1 cellular context compared by ENCODE assay signal in the genomic region with DNA sequence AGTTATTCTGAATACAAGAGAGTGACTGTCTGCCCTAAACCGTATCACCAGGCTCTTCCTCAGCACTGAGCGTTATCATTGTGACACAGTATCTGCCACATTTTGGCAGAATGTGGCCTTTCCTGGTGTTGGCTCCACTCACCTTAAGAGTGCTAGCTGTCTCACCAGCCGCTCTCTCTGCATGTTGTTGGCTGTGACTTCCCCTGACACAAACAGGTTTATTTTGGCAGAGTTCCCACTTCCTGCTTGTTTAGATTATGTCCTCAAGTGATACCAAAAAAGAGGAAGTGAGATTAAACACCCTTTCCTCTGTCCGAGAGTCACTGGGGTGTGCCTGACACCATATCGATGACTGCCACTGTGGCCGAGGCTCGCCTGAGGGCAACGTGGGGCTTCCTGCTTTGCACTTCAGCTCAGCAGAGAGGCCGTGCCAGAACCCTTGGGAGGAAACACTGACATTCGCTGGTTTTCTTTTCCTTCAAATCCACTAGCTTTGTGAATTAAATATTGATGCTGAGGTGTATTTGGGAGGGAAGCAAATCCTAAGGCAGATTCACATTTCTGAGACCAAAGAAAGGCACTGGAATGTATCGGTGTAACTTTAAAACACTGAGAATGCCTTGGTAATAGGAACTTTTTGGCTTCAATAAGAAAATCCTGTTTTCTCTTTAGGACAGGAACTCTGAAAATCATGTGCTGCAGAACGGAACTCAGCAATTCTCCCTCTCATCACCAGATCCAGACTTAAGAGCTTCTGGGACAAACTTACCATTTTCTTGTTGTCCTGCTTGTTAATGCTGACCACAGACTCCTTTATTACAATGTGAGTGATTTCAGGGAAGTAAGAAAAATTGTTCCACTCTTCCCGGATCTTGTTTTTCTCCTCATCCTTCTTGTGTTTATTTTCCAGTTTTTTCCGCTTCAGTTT.
TF ChIP-seq lines count a peak whose summit lies in the region.

No MANE protein-coding gene starts in this region.

TF ChIP-seq in GM12878, 131 proteins besides CTCF, POLR2A, EP300 and RAD21 (continued from another document and continues in another):
- TF ChIP-seq, protein P1, sequence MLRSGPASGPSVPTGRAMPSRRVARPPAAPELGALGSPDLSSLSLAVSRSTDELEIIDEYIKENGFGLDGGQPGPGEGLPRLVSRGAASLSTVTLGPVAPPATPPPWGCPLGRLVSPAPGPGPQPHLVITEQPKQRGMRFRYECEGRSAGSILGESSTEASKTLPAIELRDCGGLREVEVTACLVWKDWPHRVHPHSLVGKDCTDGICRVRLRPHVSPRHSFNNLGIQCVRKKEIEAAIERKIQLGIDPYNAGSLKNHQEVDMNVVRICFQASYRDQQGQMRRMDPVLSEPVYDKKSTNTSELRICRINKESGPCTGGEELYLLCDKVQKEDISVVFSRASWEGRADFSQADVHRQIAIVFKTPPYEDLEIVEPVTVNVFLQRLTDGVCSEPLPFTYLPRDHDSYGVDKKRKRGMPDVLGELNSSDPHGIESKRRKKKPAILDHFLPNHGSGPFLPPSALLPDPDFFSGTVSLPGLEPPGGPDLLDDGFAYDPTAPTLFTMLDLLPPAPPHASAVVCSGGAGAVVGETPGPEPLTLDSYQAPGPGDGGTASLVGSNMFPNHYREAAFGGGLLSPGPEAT (IDR thresholded peaks at IDR 0.05; ENCODE audit: low read depth), result peak; percentile 80; the same call in 1 of the 2 replicates
- TF ChIP-seq NRF1 (conservative IDR thresholded peaks at IDR 0.05; ENCODE audit: low read depth, low read length) (no peak), RCOR1 (conservative IDR thresholded peaks at IDR 0.05; ENCODE audit: low read depth, low read length) (peak; percentile 94), SIX5 (IDR thresholded peaks at IDR 0.05; ENCODE audit: low read depth, low read length, severe bottlenecking) (peak; percentile 6), NR2F1 (conservative IDR thresholded peaks at IDR 0.05) (peak; percentile 96), CBFB (IDR thresholded peaks at IDR 0.05; ENCODE audit: low read depth) (peak; percentile 53; the same call in 1 of the 2 replicates), SREBF2 (IDR thresholded peaks at IDR 0.05; ENCODE audit: low read length) (no peak), ASH2L (IDR thresholded peaks at IDR 0.05; ENCODE audit: borderline replicate concordance, low read depth) (no peak), FOXK2 (IDR thresholded peaks at IDR 0.05) (peak; percentile 57), HDAC6 (IDR thresholded peaks at IDR 0.05; ENCODE audit: unreplicated experiment) (no peak), BHLHE40 (IDR thresholded peaks at IDR 0.05; ENCODE audit: borderline replicate concordance in 1 of 2, low read depth in 2 of 2, low read length in 1 of 2) (peak; percentile 84 to 85), YBX1 (IDR thresholded peaks at IDR 0.05) (no peak), MTA2 (IDR thresholded peaks at IDR 0.05; ENCODE audit: low read depth) (peak; percentile 86), STAT1 (conservative IDR thresholded peaks at IDR 0.05) (no peak), PML (IDR thresholded peaks at IDR 0.05; ENCODE audit: low read length) (peak; percentile 28; the same call in 1 of the 2 replicates), MEF2B (IDR thresholded peaks at IDR 0.05; ENCODE audit: partially characterized antibody, poor library complexity, severe bottlenecking) (peak; percentile 83), RB1 (IDR thresholded peaks at IDR 0.05; ENCODE audit: borderline replicate concordance) (peak; percentile 43; the same call in 1 of the 2 replicates), HDAC2 (IDR thresholded peaks at IDR 0.05) (no peak), CBX3 (IDR thresholded peaks at IDR 0.05; ENCODE audit: borderline replicate concordance, low read depth) (no peak), PAX5 (IDR thresholded peaks at IDR 0.05; ENCODE audit: borderline replicate concordance, low read depth, low read length) (peak; percentile 99), BCL11A (IDR thresholded peaks at IDR 0.05; ENCODE audit: low read depth, low read length) (peak; percentile 74; the same call in 1 of the 2 replicates), SMAD1 (IDR thresholded peaks at IDR 0.05; ENCODE audit: low read depth, partially characterized antibody) (peak; percentile 92), MXI1 (IDR thresholded peaks at IDR 0.05; ENCODE audit: low read depth, low read length) (peak; percentile 83), SMC3 (IDR thresholded peaks at IDR 0.05; ENCODE audit: borderline replicate concordance, low read length) (0 out of 2 replicates have a peak, but pooled peaks have one; percentile 21), POU2F2 (IDR thresholded peaks at IDR 0.05; ENCODE audit: borderline replicate concordance, low read depth, low read length) (peak; percentile 62; the same call in 1 of the 3 replicates), NBN (IDR thresholded peaks at IDR 0.05) (peak; percentile 78), SP1 (IDR thresholded peaks at IDR 0.05; ENCODE audit: low read depth, low read length) (peak; percentile 13), KLF5 (IDR thresholded peaks at IDR 0.05; ENCODE audit: partially characterized antibody) (peak; percentile 83), CBX5 (IDR thresholded peaks at IDR 0.05; ENCODE audit: low read depth) (peak; percentile 90; the same call in 1 of the 2 replicates), NFIC (IDR thresholded peaks at IDR 0.05; ENCODE audit: low read depth, low read length) (peak; percentile 86), PAX8 (IDR thresholded peaks at IDR 0.05) (peak; percentile 85; the same call in 1 of the 2 replicates), ATF7 (IDR thresholded peaks at IDR 0.05; ENCODE audit: low read depth) (peak; percentile 88), NR2C2 (IDR thresholded peaks at IDR 0.05; ENCODE audit: borderline replicate concordance, control insufficient read depth, insufficient read length, low read depth) (no peak), LARP7 (IDR thresholded peaks at IDR 0.05) (peak; percentile 62; the same call in 1 of the 2 replicates), ZNF217 (IDR thresholded peaks at IDR 0.05) (peak; percentile 100), RELA (IDR thresholded peaks at IDR 0.05; ENCODE audit: borderline replicate concordance, partially characterized antibody) (no peak), TCF3 (IDR thresholded peaks at IDR 0.05; ENCODE audit: borderline replicate concordance, insufficient read depth, low read depth, low read length) (no peak), RFX5 (IDR thresholded peaks at IDR 0.05; ENCODE audit: low read depth, low read length) (no peak), POLR2AphosphoS5 (IDR thresholded peaks at IDR 0.05; ENCODE audit: low read length) (0 out of 2 replicates have a peak, but pooled peaks have one; percentile 47)
- TF ChIP-seq, protein P2, sequence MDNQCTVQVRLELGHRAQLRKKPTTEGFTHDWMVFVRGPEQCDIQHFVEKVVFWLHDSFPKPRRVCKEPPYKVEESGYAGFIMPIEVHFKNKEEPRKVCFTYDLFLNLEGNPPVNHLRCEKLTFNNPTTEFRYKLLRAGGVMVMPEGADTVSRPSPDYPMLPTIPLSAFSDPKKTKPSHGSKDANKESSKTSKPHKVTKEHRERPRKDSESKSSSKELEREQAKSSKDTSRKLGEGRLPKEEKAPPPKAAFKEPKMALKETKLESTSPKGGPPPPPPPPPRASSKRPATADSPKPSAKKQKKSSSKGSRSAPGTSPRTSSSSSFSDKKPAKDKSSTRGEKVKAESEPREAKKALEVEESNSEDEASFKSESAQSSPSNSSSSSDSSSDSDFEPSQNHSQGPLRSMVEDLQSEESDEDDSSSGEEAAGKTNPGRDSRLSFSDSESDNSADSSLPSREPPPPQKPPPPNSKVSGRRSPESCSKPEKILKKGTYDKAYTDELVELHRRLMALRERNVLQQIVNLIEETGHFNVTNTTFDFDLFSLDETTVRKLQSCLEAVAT (IDR thresholded peaks at IDR 0.05), result peak; percentile 73
- TF ChIP-seq, protein P3, sequence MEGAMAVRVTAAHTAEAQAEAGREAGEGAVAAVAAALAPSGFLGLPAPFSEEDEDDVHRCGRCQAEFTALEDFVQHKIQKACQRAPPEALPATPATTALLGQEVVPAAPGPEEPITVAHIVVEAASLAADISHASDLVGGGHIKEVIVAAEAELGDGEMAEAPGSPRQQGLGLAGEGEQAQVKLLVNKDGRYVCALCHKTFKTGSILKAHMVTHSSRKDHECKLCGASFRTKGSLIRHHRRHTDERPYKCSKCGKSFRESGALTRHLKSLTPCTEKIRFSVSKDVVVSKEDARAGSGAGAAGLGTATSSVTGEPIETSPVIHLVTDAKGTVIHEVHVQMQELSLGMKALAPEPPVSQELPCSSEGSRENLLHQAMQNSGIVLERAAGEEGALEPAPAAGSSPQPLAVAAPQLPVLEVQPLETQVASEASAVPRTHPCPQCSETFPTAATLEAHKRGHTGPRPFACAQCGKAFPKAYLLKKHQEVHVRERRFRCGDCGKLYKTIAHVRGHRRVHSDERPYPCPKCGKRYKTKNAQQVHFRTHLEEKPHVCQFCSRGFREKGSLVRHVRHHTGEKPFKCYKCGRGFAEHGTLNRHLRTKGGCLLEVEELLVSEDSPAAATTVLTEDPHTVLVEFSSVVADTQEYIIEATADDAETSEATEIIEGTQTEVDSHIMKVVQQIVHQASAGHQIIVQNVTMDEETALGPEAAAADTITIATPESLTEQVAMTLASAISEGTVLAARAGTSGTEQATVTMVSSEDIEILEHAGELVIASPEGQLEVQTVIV (IDR thresholded peaks at IDR 0.05; ENCODE audit: borderline replicate concordance, partially characterized antibody), result peak; percentile 41
- TF ChIP-seq, protein P4, sequence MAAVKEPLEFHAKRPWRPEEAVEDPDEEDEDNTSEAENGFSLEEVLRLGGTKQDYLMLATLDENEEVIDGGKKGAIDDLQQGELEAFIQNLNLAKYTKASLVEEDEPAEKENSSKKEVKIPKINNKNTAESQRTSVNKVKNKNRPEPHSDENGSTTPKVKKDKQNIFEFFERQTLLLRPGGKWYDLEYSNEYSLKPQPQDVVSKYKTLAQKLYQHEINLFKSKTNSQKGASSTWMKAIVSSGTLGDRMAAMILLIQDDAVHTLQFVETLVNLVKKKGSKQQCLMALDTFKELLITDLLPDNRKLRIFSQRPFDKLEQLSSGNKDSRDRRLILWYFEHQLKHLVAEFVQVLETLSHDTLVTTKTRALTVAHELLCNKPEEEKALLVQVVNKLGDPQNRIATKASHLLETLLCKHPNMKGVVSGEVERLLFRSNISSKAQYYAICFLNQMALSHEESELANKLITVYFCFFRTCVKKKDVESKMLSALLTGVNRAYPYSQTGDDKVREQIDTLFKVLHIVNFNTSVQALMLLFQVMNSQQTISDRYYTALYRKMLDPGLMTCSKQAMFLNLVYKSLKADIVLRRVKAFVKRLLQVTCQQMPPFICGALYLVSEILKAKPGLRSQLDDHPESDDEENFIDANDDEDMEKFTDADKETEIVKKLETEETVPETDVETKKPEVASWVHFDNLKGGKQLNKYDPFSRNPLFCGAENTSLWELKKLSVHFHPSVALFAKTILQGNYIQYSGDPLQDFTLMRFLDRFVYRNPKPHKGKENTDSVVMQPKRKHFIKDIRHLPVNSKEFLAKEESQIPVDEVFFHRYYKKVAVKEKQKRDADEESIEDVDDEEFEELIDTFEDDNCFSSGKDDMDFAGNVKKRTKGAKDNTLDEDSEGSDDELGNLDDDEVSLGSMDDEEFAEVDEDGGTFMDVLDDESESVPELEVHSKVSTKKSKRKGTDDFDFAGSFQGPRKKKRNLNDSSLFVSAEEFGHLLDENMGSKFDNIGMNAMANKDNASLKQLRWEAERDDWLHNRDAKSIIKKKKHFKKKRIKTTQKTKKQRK (IDR thresholded peaks at IDR 0.05; ENCODE audit: low read depth, low read length), result no peak
- TF ChIP-seq, protein P5, sequence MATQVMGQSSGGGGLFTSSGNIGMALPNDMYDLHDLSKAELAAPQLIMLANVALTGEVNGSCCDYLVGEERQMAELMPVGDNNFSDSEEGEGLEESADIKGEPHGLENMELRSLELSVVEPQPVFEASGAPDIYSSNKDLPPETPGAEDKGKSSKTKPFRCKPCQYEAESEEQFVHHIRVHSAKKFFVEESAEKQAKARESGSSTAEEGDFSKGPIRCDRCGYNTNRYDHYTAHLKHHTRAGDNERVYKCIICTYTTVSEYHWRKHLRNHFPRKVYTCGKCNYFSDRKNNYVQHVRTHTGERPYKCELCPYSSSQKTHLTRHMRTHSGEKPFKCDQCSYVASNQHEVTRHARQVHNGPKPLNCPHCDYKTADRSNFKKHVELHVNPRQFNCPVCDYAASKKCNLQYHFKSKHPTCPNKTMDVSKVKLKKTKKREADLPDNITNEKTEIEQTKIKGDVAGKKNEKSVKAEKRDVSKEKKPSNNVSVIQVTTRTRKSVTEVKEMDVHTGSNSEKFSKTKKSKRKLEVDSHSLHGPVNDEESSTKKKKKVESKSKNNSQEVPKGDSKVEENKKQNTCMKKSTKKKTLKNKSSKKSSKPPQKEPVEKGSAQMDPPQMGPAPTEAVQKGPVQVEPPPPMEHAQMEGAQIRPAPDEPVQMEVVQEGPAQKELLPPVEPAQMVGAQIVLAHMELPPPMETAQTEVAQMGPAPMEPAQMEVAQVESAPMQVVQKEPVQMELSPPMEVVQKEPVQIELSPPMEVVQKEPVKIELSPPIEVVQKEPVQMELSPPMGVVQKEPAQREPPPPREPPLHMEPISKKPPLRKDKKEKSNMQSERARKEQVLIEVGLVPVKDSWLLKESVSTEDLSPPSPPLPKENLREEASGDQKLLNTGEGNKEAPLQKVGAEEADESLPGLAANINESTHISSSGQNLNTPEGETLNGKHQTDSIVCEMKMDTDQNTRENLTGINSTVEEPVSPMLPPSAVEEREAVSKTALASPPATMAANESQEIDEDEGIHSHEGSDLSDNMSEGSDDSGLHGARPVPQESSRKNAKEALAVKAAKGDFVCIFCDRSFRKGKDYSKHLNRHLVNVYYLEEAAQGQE (IDR thresholded peaks at IDR 0.05; ENCODE audit: low read depth, low read length), result 0 out of 2 replicates have a peak, but pooled peaks have one; percentile 40
- TF ChIP-seq, protein P6, sequence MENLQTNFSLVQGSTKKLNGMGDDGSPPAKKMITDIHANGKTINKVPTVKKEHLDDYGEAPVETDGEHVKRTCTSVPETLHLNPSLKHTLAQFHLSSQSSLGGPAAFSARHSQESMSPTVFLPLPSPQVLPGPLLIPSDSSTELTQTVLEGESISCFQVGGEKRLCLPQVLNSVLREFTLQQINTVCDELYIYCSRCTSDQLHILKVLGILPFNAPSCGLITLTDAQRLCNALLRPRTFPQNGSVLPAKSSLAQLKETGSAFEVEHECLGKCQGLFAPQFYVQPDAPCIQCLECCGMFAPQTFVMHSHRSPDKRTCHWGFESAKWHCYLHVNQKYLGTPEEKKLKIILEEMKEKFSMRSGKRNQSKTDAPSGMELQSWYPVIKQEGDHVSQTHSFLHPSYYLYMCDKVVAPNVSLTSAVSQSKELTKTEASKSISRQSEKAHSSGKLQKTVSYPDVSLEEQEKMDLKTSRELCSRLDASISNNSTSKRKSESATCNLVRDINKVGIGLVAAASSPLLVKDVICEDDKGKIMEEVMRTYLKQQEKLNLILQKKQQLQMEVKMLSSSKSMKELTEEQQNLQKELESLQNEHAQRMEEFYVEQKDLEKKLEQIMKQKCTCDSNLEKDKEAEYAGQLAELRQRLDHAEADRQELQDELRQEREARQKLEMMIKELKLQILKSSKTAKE (IDR thresholded peaks at IDR 0.05; ENCODE audit: low read depth, poor library complexity, severe bottlenecking), result peak; percentile 90
- TF ChIP-seq, protein P7, sequence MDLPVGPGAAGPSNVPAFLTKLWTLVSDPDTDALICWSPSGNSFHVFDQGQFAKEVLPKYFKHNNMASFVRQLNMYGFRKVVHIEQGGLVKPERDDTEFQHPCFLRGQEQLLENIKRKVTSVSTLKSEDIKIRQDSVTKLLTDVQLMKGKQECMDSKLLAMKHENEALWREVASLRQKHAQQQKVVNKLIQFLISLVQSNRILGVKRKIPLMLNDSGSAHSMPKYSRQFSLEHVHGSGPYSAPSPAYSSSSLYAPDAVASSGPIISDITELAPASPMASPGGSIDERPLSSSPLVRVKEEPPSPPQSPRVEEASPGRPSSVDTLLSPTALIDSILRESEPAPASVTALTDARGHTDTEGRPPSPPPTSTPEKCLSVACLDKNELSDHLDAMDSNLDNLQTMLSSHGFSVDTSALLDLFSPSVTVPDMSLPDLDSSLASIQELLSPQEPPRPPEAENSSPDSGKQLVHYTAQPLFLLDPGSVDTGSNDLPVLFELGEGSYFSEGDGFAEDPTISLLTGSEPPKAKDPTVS (IDR thresholded peaks at IDR 0.05; ENCODE audit: low read depth, low read length), result no peak
